In genomic region chr17:3647251-3647650, GRCh38 we compare ENCODE assay signal across 1 cellular context.
TF ChIP-seq lines count a peak whose summit lies in the region.

No MANE protein-coding gene starts in this region.

TF ChIP-seq in HepG2, 621 proteins besides CTCF, POLR2A, EP300 and RAD21 (continues in another document):
- TF ChIP-seq ZBTB38 (CRISPR knock-in tag; IDR thresholded peaks at IDR 0.05) (peak; percentile 95), ZBTB33 (CRISPR knock-in tag; IDR thresholded peaks at IDR 0.05) (peak; percentile 88), CAMTA2 (CRISPR knock-in tag; IDR thresholded peaks at IDR 0.05; ENCODE audit: borderline replicate concordance) (no peak), HOXA9 (CRISPR knock-in tag; IDR thresholded peaks at IDR 0.05; ENCODE audit: borderline replicate concordance) (no peak), ZNF547 (CRISPR knock-in tag; IDR thresholded peaks at IDR 0.05) (0 out of 2 replicates have a peak, but pooled peaks have one; percentile 45), ATF2 (CRISPR knock-in tag; IDR thresholded peaks at IDR 0.05) (no peak), SCMH1 (CRISPR knock-in tag; IDR thresholded peaks at IDR 0.05; ENCODE audit: borderline replicate concordance) (no peak), ZNF546 (CRISPR knock-in tag; conservative IDR thresholded peaks at IDR 0.05) (no peak), ZNF501 (CRISPR knock-in tag; IDR thresholded peaks at IDR 0.05) (0 out of 2 replicates have a peak, but pooled peaks have one; percentile 17), NR2C2 (CRISPR knock-in tag; IDR thresholded peaks at IDR 0.05; ENCODE audit: borderline replicate concordance) (peak; percentile 62; the same call in 1 of the 2 replicates), PREB (CRISPR knock-in tag; IDR thresholded peaks at IDR 0.05) (no peak), SP4 (CRISPR knock-in tag; IDR thresholded peaks at IDR 0.05) (no peak), HOXA3 (CRISPR knock-in tag; IDR thresholded peaks at IDR 0.05) (peak; percentile 28; the same call in 1 of the 2 replicates), ZMAT3 (CRISPR knock-in tag; conservative IDR thresholded peaks at IDR 0.05) (no peak), ZIK1 (CRISPR knock-in tag; IDR thresholded peaks at IDR 0.05; ENCODE audit: borderline replicate concordance, low read depth) (no peak), CREM (IDR thresholded peaks at IDR 0.05) (no peak), CREM (CRISPR knock-in tag; IDR thresholded peaks at IDR 0.05) (no peak), ZNF253 (CRISPR knock-in tag; IDR thresholded peaks at IDR 0.05; ENCODE audit: borderline replicate concordance) (no peak), ZNF30 (CRISPR knock-in tag; IDR thresholded peaks at IDR 0.05) (0 out of 2 replicates have a peak, but pooled peaks have one; percentile 28), PPARG (CRISPR knock-in tag; conservative IDR thresholded peaks at IDR 0.05) (peak; percentile 77), MTA1 (CRISPR knock-in tag; IDR thresholded peaks at IDR 0.05; ENCODE audit: borderline replicate concordance) (peak; percentile 3; the same call in 1 of the 2 replicates), ZFX (CRISPR knock-in tag; IDR thresholded peaks at IDR 0.05; ENCODE audit: low read depth) (peak; percentile 38; the same call in 1 of the 2 replicates), MXD1 (CRISPR knock-in tag; IDR thresholded peaks at IDR 0.05) (no peak), NONO (IDR thresholded peaks at IDR 0.05) (no peak), NONO (CRISPR knock-in tag; conservative IDR thresholded peaks at IDR 0.05) (no peak), ZNF282 (IDR thresholded peaks at IDR 0.05; ENCODE audit: partially characterized antibody) (no peak), ZNF562 (CRISPR knock-in tag; IDR thresholded peaks at IDR 0.05; ENCODE audit: borderline replicate concordance) (no peak), RXRA (CRISPR knock-in tag; IDR thresholded peaks at IDR 0.05) (0 out of 2 replicates have a peak, but pooled peaks have one; percentile 27), CREB3 (CRISPR knock-in tag; IDR thresholded peaks at IDR 0.05) (no peak), RFX5 (IDR thresholded peaks at IDR 0.05; ENCODE audit: low read depth, low read length) (no peak), SRSF1 (optimal IDR thresholded peaks at IDR 0.05; ENCODE audit: low read depth, low read length) (no peak), ZNF292 (CRISPR knock-in tag; IDR thresholded peaks at IDR 0.05; ENCODE audit: borderline replicate concordance, low read depth) (no peak), ZNF574 (CRISPR knock-in tag; IDR thresholded peaks at IDR 0.05) (0 out of 2 replicates have a peak, but pooled peaks have one; percentile 18), ARID4A (CRISPR knock-in tag; IDR thresholded peaks at IDR 0.05; ENCODE audit: borderline replicate concordance) (0 out of 2 replicates have a peak, but pooled peaks have one; percentile 20), ZNF431 (CRISPR knock-in tag; IDR thresholded peaks at IDR 0.05; ENCODE audit: borderline replicate concordance, low read depth) (no peak), ZNF724P (CRISPR knock-in tag; IDR thresholded peaks at IDR 0.05; ENCODE audit: borderline replicate concordance) (no peak), SALL1 (CRISPR knock-in tag; IDR thresholded peaks at IDR 0.05) (0 out of 2 replicates have a peak, but pooled peaks have one; percentile 28)
- TF ChIP-seq, protein P1, sequence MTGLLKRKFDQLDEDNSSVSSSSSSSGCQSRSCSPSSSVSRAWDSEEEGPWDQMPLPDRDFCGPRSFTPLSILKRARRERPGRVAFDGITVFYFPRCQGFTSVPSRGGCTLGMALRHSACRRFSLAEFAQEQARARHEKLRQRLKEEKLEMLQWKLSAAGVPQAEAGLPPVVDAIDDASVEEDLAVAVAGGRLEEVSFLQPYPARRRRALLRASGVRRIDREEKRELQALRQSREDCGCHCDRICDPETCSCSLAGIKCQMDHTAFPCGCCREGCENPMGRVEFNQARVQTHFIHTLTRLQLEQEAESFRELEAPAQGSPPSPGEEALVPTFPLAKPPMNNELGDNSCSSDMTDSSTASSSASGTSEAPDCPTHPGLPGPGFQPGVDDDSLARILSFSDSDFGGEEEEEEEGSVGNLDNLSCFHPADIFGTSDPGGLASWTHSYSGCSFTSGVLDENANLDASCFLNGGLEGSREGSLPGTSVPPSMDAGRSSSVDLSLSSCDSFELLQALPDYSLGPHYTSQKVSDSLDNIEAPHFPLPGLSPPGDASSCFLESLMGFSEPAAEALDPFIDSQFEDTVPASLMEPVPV (CRISPR knock-in tag; IDR thresholded peaks at IDR 0.05) = 0 out of 2 replicates have a peak, but pooled peaks have one; percentile 27
- TF ChIP-seq, protein P2, sequence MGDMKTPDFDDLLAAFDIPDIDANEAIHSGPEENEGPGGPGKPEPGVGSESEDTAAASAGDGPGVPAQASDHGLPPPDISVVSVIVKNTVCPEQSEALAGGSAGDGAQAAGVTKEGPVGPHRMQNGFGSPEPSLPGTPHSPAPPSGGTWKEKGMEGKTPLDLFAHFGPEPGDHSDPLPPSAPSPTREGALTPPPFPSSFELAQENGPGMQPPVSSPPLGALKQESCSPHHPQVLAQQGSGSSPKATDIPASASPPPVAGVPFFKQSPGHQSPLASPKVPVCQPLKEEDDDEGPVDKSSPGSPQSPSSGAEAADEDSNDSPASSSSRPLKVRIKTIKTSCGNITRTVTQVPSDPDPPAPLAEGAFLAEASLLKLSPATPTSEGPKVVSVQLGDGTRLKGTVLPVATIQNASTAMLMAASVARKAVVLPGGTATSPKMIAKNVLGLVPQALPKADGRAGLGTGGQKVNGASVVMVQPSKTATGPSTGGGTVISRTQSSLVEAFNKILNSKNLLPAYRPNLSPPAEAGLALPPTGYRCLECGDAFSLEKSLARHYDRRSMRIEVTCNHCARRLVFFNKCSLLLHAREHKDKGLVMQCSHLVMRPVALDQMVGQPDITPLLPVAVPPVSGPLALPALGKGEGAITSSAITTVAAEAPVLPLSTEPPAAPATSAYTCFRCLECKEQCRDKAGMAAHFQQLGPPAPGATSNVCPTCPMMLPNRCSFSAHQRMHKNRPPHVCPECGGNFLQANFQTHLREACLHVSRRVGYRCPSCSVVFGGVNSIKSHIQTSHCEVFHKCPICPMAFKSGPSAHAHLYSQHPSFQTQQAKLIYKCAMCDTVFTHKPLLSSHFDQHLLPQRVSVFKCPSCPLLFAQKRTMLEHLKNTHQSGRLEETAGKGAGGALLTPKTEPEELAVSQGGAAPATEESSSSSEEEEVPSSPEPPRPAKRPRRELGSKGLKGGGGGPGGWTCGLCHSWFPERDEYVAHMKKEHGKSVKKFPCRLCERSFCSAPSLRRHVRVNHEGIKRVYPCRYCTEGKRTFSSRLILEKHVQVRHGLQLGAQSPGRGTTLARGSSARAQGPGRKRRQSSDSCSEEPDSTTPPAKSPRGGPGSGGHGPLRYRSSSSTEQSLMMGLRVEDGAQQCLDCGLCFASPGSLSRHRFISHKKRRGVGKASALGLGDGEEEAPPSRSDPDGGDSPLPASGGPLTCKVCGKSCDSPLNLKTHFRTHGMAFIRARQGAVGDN (CRISPR knock-in tag; IDR thresholded peaks at IDR 0.05) = peak; percentile 72
